1 cellular context compared by ENCODE assay signal in the genomic region with DNA sequence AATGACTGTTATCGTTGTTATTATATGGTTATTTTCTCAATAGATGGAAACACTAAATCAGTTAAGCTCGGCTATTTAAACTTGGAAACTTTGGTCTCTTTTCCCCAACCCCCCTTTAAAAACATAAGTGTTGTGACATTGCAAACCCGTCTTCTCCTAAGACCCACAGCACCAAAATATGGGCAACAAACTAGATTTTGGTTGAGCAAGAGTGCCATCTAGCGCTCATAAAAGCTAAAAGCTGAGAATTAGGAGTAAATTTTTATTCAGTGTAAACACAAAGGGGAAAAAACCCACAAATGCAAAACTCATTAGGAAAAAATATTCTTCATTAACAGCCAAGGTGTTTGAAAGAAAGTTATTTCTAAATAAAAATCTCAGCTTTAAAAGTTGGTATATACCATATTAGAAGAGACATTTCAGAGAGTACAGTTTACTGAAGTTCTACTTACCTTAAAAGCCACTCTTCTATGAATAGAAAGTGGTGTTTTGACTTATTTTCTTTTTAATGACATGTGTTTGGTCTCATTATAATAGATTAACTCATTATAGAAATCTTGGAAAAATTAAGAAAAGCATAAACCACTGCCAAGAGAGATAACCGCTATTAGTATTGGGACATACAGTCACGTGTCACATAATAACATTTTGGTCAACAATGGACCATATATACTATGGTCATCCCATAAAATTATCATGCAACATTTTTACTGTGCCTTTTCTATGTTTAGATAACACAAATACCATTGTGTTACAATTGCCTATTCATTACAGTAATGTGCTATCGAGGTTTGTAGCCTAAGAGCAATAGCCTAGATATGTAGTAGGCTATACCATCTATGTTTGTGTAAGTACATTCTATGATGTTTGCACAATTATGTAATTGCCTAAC.
TF ChIP-seq lines count a peak whose summit lies in the region.

No MANE protein-coding gene starts in this region.

TF ChIP-seq in GM23338, 12 proteins besides CTCF, POLR2A, EP300 and RAD21 (continued from another document):
- TF ChIP-seq ZNF114 (CRISPR knock-in tag; IDR thresholded peaks at IDR 0.05) (no peak), ZNF331 (CRISPR knock-in tag; IDR thresholded peaks at IDR 0.05; ENCODE audit: low read depth) (no peak), JUNB (IDR thresholded peaks at IDR 0.05; ENCODE audit: unreplicated experiment) (no peak), CREB1 (CRISPR knock-in tag; IDR thresholded peaks at IDR 0.05; ENCODE audit: low read depth) (no peak), EZH2 (IDR thresholded peaks at IDR 0.05; ENCODE audit: low read depth, unreplicated experiment) (no peak), EZH2phosphoT487 (IDR thresholded peaks at IDR 0.05; ENCODE audit: unreplicated experiment) (no peak), NANOG (IDR thresholded peaks at IDR 0.05; ENCODE audit: borderline replicate concordance) (no peak)
- TF ChIP-seq, protein P1, sequence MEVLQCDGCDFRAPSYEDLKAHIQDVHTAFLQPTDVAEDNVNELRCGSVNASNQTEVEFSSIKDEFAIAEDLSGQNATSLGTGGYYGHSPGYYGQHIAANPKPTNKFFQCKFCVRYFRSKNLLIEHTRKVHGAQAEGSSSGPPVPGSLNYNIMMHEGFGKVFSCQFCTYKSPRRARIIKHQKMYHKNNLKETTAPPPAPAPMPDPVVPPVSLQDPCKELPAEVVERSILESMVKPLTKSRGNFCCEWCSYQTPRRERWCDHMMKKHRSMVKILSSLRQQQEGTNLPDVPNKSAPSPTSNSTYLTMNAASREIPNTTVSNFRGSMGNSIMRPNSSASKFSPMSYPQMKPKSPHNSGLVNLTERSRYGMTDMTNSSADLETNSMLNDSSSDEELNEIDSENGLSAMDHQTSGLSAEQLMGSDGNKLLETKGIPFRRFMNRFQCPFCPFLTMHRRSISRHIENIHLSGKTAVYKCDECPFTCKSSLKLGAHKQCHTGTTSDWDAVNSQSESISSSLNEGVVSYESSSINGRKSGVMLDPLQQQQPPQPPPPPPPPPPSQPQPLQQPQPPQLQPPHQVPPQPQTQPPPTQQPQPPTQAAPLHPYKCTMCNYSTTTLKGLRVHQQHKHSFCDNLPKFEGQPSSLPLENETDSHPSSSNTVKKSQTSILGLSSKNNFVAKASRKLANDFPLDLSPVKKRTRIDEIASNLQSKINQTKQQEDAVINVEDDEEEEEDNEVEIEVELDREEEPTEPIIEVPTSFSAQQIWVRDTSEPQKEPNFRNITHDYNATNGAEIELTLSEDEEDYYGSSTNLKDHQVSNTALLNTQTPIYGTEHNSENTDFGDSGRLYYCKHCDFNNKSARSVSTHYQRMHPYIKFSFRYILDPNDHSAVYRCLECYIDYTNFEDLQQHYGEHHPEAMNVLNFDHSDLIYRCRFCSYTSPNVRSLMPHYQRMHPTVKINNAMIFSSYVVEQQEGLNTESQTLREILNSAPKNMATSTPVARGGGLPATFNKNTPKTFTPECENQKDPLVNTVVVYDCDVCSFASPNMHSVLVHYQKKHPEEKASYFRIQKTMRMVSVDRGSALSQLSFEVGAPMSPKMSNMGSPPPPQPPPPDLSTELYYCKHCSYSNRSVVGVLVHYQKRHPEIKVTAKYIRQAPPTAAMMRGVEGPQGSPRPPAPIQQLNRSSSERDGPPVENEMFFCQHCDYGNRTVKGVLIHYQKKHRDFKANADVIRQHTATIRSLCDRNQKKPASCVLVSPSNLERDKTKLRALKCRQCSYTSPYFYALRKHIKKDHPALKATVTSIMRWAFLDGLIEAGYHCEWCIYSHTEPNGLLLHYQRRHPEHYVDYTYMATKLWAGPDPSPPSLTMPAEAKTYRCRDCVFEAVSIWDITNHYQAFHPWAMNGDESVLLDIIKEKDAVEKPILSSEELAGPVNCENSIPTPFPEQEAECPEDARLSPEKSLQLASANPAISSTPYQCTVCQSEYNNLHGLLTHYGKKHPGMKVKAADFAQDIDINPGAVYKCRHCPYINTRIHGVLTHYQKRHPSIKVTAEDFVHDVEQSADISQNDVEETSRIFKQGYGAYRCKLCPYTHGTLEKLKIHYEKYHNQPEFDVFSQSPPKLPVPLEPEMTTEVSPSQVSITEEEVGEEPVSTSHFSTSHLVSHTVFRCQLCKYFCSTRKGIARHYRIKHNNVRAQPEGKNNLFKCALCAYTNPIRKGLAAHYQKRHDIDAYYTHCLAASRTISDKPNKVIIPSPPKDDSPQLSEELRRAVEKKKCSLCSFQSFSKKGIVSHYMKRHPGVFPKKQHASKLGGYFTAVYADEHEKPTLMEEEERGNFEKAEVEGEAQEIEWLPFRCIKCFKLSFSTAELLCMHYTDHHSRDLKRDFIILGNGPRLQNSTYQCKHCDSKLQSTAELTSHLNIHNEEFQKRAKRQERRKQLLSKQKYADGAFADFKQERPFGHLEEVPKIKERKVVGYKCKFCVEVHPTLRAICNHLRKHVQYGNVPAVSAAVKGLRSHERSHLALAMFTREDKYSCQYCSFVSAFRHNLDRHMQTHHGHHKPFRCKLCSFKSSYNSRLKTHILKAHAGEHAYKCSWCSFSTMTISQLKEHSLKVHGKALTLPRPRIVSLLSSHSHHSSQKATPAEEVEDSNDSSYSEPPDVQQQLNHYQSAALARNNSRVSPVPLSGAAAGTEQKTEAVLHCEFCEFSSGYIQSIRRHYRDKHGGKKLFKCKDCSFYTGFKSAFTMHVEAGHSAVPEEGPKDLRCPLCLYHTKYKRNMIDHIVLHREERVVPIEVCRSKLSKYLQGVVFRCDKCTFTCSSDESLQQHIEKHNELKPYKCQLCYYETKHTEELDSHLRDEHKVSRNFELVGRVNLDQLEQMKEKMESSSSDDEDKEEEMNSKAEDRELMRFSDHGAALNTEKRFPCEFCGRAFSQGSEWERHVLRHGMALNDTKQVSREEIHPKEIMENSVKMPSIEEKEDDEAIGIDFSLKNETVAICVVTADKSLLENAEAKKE (CRISPR knock-in tag; IDR thresholded peaks at IDR 0.05): no peak
- TF ChIP-seq, protein P2, sequence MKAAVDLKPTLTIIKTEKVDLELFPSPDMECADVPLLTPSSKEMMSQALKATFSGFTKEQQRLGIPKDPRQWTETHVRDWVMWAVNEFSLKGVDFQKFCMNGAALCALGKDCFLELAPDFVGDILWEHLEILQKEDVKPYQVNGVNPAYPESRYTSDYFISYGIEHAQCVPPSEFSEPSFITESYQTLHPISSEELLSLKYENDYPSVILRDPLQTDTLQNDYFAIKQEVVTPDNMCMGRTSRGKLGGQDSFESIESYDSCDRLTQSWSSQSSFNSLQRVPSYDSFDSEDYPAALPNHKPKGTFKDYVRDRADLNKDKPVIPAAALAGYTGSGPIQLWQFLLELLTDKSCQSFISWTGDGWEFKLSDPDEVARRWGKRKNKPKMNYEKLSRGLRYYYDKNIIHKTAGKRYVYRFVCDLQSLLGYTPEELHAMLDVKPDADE (IDR thresholded peaks at IDR 0.05): no peak
